In genomic region chr16:84690088-84690819, GRCh38 we compare ENCODE assay signal across 1 cellular context.
A peak's percentile ranks its signal among the peaks of the same experiment; 100 is the strongest.
TF ChIP-seq lines count a peak whose summit lies in the region.

No MANE protein-coding gene starts in this region.

TF ChIP-seq in HepG2, 621 proteins besides CTCF, POLR2A, EP300 and RAD21:
- TF ChIP-seq SOX6 (IDR thresholded peaks at IDR 0.05) (no peak), SOX6 (CRISPR knock-in tag; IDR thresholded peaks at IDR 0.05) (0 out of 2 replicates have a peak, but pooled peaks have one; percentile 13), SKIL (CRISPR knock-in tag; IDR thresholded peaks at IDR 0.05; ENCODE audit: borderline replicate concordance) (no peak)
